18 cellular contexts compared by ENCODE assay signal in the genomic region with DNA sequence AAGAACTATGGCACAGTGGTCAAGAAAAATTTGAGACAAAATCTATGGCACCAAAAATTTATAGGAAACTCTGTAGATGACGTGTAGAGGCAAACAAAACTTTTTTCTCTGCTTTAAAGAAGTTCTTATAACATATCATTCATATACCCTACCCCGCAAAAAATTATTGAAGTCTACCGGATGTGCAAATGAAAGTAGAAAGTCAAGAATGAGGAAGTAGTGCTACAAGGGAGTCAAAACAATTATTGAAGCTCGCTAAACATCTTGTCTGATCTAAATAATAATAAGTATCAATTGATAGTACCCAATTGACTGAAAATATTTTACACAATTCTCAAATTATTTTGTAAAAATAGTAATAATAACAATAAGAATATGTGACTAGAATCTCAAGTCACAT.
DNase-seq lines count a peak whose midpoint lies in the region; FAIRE-seq and TF ChIP-seq lines count a peak whose summit lies in the region.
"Had no signal": no experiment of that assay in that cellular context is flagged by ENCODE, and none has a peak within 500 bp of the region (broad histone marks: within the 10 kb centered on the region; RNA-seq: fewer than 3 reads in every experiment).

No MANE protein-coding gene starts in this region.

- no peak overlapping the region for H3K9ac ChIP-seq in mammary epithelial cell (ENCODE audit: insufficient read depth, low read length)
- H3K9ac ChIP-seq: BLaER1 had no signal

- H3K27me3 ChIP-seq in mammary epithelial cell (ENCODE audit: insufficient read depth, low read length) (no peaks in the 10 kb centered on the region), SJCRH30 (no peaks in the 10 kb centered on the region)
- H3K27me3 ChIP-seq: BLaER1 had no signal

- no peaks in the 10 kb centered on the region for H3K4me1 Mint-ChIP-seq in progenitor cell of endocrine pancreas (ENCODE audit: low read depth)
- H3K4me1 Mint-ChIP-seq: CD8-positive, alpha-beta memory T cell had no signal

- H3K9me3 Mint-ChIP-seq in progenitor cell of endocrine pancreas (ENCODE audit: low read depth), result peaks cover 3% of the 10 kb centered on the region

- H3K4me3 ChIP-seq in mammary epithelial cell (replicated peaks in 1 of 3; ENCODE audit: insufficient read depth in 1 of 3, low read depth in 2 of 3, low read length in 3 of 3) (no peak overlapping the region), SJCRH30 (no peak overlapping the region)
- H3K4me3 ChIP-seq: BLaER1, HAP-1 had no signal

- peak; percentile 5 for FAIRE-seq in RCC 7860 (lab: Jason Lieb, UNC)
- FAIRE-seq: H1, HepG2, HTR-8/SVneo had no signal

- H3K4me3 Mint-ChIP-seq in progenitor cell of endocrine pancreas (ENCODE audit: low read depth), result no peak overlapping the region
- H3K4me3 Mint-ChIP-seq: CD8-positive, alpha-beta memory T cell had no signal

- intact Hi-C loops in mammary epithelial cell (cut with micrococcal nuclease), result loop anchor here (10.0 kb wide), 1 partner anchor 252 kb away; no protein-coding TSS in a partner anchor

- H4K20me1 ChIP-seq in mammary epithelial cell (ENCODE audit: insufficient read depth, low read length), result no peaks in the 10 kb centered on the region
- H4K20me1 ChIP-seq: BLaER1 had no signal

- H3K27ac Mint-ChIP-seq in progenitor cell of endocrine pancreas, result no peak overlapping the region
- H3K27ac Mint-ChIP-seq: CD8-positive, alpha-beta memory T cell had no signal

- H3K4me2 ChIP-seq in mammary epithelial cell (ENCODE audit: insufficient read depth, low read depth, low read length), result no peak overlapping the region
- H3K4me2 ChIP-seq: BLaER1 had no signal

- peak; percentile 32 for DNase-seq in SIG-M5 treated with dmso at 0.1 percent for 504 hours (lab: John Stamatoyannopoulos, UW; ENCODE audit: unreplicated experiment)
- DNase-seq in SIG-M5 (lab: John Stamatoyannopoulos, UW), result no peak
- DNase-seq in NOMO-1 treated with DMSO at 0.1 percent for 48 hours (lab: John Stamatoyannopoulos, UW; ENCODE audit: unreplicated experiment), result peak; percentile 90
- no peak for DNase-seq in RCC 7860 (ENCODE audit: low spot score)
- DNase-seq in progenitor cell of endocrine pancreas (ENCODE audit: low spot score, unreplicated experiment), result no peak
- no peak for DNase-seq in mammary epithelial cell
- no peak for DNase-seq in DMS53 treated with DMSO at 0.1 percent for 48 hours (lab: John Stamatoyannopoulos, UW; ENCODE audit: unreplicated experiment)
- DNase-seq in SJCRH30, result no peak
- DNase-seq: AML-193; Caco-2; CD8-positive, alpha-beta memory T cell; GF-D8 had no signal

- in situ Hi-C loops in mammary epithelial cell (cut with MboI; ENCODE audit: low sequenced_read_pairs in 2 of 2), result loop anchor here in 1 of 2 donors (25.0 kb wide), 1 partner anchor 820 kb away; a partner anchor contains a TSS

- CTCF ChIA-PET in mammary epithelial cell (lab: Charles Lee; ENCODE audit: low non-redundant PET), result no interaction called here

- TF ChIP-seq CTCF in progenitor cell of endocrine pancreas (IDR thresholded peaks at IDR 0.05; ENCODE audit: unreplicated experiment) (no peak), mammary epithelial cell (conservative IDR thresholded peaks at IDR 0.05 in 1 of 2, IDR thresholded peaks at IDR 0.05 in 1 of 2; ENCODE audit: extremely low read depth in 1 of 2, insufficient read depth in 1 of 2, low read depth in 1 of 2, low read length in 2 of 2) (no peak)

- no peak overlapping the region for H2AFZ ChIP-seq in mammary epithelial cell (ENCODE audit: low read depth, low read length)

- no peaks in the 10 kb centered on the region for H3K36me3 ChIP-seq in mammary epithelial cell (ENCODE audit: insufficient read depth, low read length)
- no peaks in the 10 kb centered on the region for H3K36me3 ChIP-seq in SJCRH30
- H3K36me3 ChIP-seq: BLaER1, HAP-1 had no signal

- no peak overlapping the region for H3K27ac ChIP-seq in mammary epithelial cell (ENCODE audit: insufficient read depth, low read depth, low read length)
- no peak overlapping the region for H3K27ac ChIP-seq in SJCRH30
- H3K27ac ChIP-seq: 22Rv1, BLaER1 had no signal

- dilution Hi-C loops in mammary epithelial cell (cut with HindIII; ENCODE audit: low sequenced_read_pairs), result no loop called here

- no peaks in the 10 kb centered on the region for H3K27me3 Mint-ChIP-seq in progenitor cell of endocrine pancreas
- H3K27me3 Mint-ChIP-seq: CD8-positive, alpha-beta memory T cell had no signal

- H3K9me3 ChIP-seq in mammary epithelial cell (replicated peaks; ENCODE audit: insufficient read depth, low read length) (no peaks in the 10 kb centered on the region), SJCRH30 (replicated peaks) (no peaks in the 10 kb centered on the region)
- H3K9me3 ChIP-seq: Caco-2, HAP-1 had no signal

- BruUV-seq in mammary epithelial cell (replicated peaks; lab: Mats Ljungman, UMichigan), result no TSS peak

- WGBS in mammary epithelial cell (ENCODE audit: low coverage, missing lambda C conversion rate), result 76% methylated on average over 4 of the region's 4 CpGs

- H3K79me2 ChIP-seq in mammary epithelial cell (ENCODE audit: insufficient read depth, low read length), result no peaks in the 10 kb centered on the region

- H3K36me3 Mint-ChIP-seq in progenitor cell of endocrine pancreas (ENCODE audit: insufficient read depth), result no peaks in the 10 kb centered on the region
- H3K36me3 Mint-ChIP-seq: CD8-positive, alpha-beta memory T cell had no signal

- H3K4me1 ChIP-seq in mammary epithelial cell (ENCODE audit: insufficient read depth, low read length) (no peaks in the 10 kb centered on the region), SJCRH30 (peaks cover 17% of the 10 kb centered on the region)
- H3K4me1 ChIP-seq: BLaER1, Caco-2, HAP-1 had no signal

Comparison
In these comparisons a context has a peak if more than half of its experiments do, and no peak if none do; other contexts are left out.
1. DNase-seq: peak in SIG-M5 treated with dmso at 0.1 percent for 504 hours (single experiment) and NOMO-1 treated with DMSO at 0.1 percent for 48 hours (single experiment); none in SIG-M5 (single experiment), RCC 7860 (single experiment), progenitor cell of endocrine pancreas (single experiment), mammary epithelial cell (single experiment), DMS53 treated with DMSO at 0.1 percent for 48 hours (single experiment) and SJCRH30 (0 of 2).